ENCODE assay signal across 28 cellular contexts in genomic region chr3:112003321-112004080, GRCh38. TPM values are rescaled to one million over a fixed set of nuclear protein-coding genes. Genes with fewer than 3 reads are reported as not detected.
DNase-seq lines count a peak whose midpoint lies in the region; ATAC-seq and TF ChIP-seq lines count a peak whose summit lies in the region.
"Had no signal": no experiment of that assay in that cellular context is flagged by ENCODE, and none has a peak within 500 bp of the region (broad histone marks: within the 10 kb centered on the region; RNA-seq: fewer than 3 reads in every experiment).

No MANE protein-coding gene starts in this region.

- no peaks in the 10 kb centered on the region for H3K36me3 ChIP-seq in CD8-positive, alpha-beta memory T cell (ENCODE audit: insufficient read depth, low read length)
- H3K36me3 ChIP-seq: heart right ventricle, Peyer's patch, SJSA1, upper lobe of right lung had no signal

- TF ChIP-seq CTCF in nephron progenitor cell (IDR thresholded peaks at IDR 0.05), result no peak

- H3K27me3 ChIP-seq in CD8-positive, alpha-beta memory T cell (ENCODE audit: insufficient read depth, low read length, poor library complexity, severe bottlenecking), result no peaks in the 10 kb centered on the region
- H3K27me3 ChIP-seq: Peyer's patch, SJSA1 had no signal

- CTCF ChIA-PET in activated CD4-positive, alpha-beta T cell treated with anti-CD3 and anti-CD28 coated beads for 36 hours (lab: Charles Lee), result interaction anchor here (0.9 to 21.0 kb wide), 6 partner anchors 7 to 334 kb away, joined by 3 to 515 read pairs (median 8); partner anchors contain the start of genes ABHD10 and TAGLN3
- CTCF ChIA-PET in CD8-positive, alpha-beta memory T cell (lab: Charles Lee), result interaction anchor here (1.0 to 10.3 kb wide), 5 partner anchors 10 to 286 kb away, joined by 3 to 50 read pairs (median 5); no protein-coding TSS in a partner anchor

- intact Hi-C loops in activated CD4-positive, alpha-beta T cell treated with anti-CD3 and anti-CD28 coated beads for 36 hours (cut with DNase I, micrococcal nuclease), result no loop called here

- peaks cover 15% of the 10 kb centered on the region for H3K4me1 ChIP-seq in CD8-positive, alpha-beta memory T cell (ENCODE audit: insufficient read depth, low read length)

- H3K4me3 ChIP-seq in CD8-positive, alpha-beta memory T cell (ENCODE audit: low read length), result no peak overlapping the region
- H3K4me3 ChIP-seq: heart right ventricle, Peyer's patch, SJSA1, smooth muscle cell, upper lobe of right lung had no signal

- peaks cover 60% of the 10 kb centered on the region for H3K4me1 Mint-ChIP-seq in activated CD4-positive, alpha-beta T cell treated with anti-CD3 and anti-CD28 coated beads for 36 hours
- peaks cover 22 to 25% (median 22%) of the 10 kb centered on the region in 3 donors for H3K4me1 Mint-ChIP-seq in CD8-positive, alpha-beta memory T cell
- H3K4me1 Mint-ChIP-seq in activated naive CD8-positive, alpha-beta T cell treated with anti-CD3 and anti-CD28 coated beads, Interleukin-2, amount 50 U/mL, for 24 hours, result peaks cover 67% of the 10 kb centered on the region
- H3K4me1 Mint-ChIP-seq in nephron progenitor cell, result peaks cover 66% of the 10 kb centered on the region

- POLR2A ChIA-PET in activated CD4-positive, alpha-beta T cell treated with anti-CD3 and anti-CD28 coated beads for 36 hours (lab: Charles Lee), result interaction anchor here (0.6 to 1.1 kb wide), 3 partner anchors 9 to 25 kb away, joined by 3 to 4 read pairs (median 3); partner anchors contain the start of gene ABHD10
- POLR2A ChIA-PET in CD8-positive, alpha-beta memory T cell (lab: Charles Lee), result no interaction called here

- H3K27me3 Mint-ChIP-seq in activated CD4-positive, alpha-beta T cell treated with anti-CD3 and anti-CD28 coated beads for 36 hours, result no peaks in the 10 kb centered on the region
- peaks cover 0 to 5% of the 10 kb centered on the region in 2 donors for H3K27me3 Mint-ChIP-seq in CD8-positive, alpha-beta memory T cell
- H3K27me3 Mint-ChIP-seq in activated naive CD8-positive, alpha-beta T cell treated with anti-CD3 and anti-CD28 coated beads, Interleukin-2, amount 50 U/mL, for 24 hours, result no peaks in the 10 kb centered on the region
- H3K27me3 Mint-ChIP-seq in nephron progenitor cell (ENCODE audit: low read depth, poor library complexity), result peaks cover 2% of the 10 kb centered on the region

- H3K9me3 Mint-ChIP-seq in activated CD4-positive, alpha-beta T cell treated with anti-CD3 and anti-CD28 coated beads for 36 hours (ENCODE audit: low read depth), result no peaks in the 10 kb centered on the region
- no peaks in the 10 kb centered on the region for H3K9me3 Mint-ChIP-seq in CD8-positive, alpha-beta memory T cell
- H3K9me3 Mint-ChIP-seq in activated naive CD8-positive, alpha-beta T cell treated with anti-CD3 and anti-CD28 coated beads, Interleukin-2, amount 50 U/mL, for 24 hours, result no peaks in the 10 kb centered on the region
- H3K9me3 Mint-ChIP-seq in nephron progenitor cell, result no peaks in the 10 kb centered on the region
- H3K9me3 Mint-ChIP-seq: mesothelial cell of epicardium, nephron had no signal

- H3K36me3 Mint-ChIP-seq in activated CD4-positive, alpha-beta T cell treated with anti-CD3 and anti-CD28 coated beads for 36 hours (ENCODE audit: low read depth), result peaks cover 3% of the 10 kb centered on the region
- H3K36me3 Mint-ChIP-seq in CD8-positive, alpha-beta memory T cell, result no peaks in the 10 kb centered on the region
- H3K36me3 Mint-ChIP-seq in activated naive CD8-positive, alpha-beta T cell treated with anti-CD3 and anti-CD28 coated beads, Interleukin-2, amount 50 U/mL, for 24 hours (ENCODE audit: low read depth), result peaks cover 2% of the 10 kb centered on the region
- peaks cover 44% of the 10 kb centered on the region for H3K36me3 Mint-ChIP-seq in nephron progenitor cell (ENCODE audit: low read depth)
- H3K36me3 Mint-ChIP-seq: mesothelial cell of epicardium had no signal

- ATAC-seq in activated CD4-positive, alpha-beta T cell treated with anti-CD3 and anti-CD28 coated beads for 36 hours, result no peak
- ATAC-seq in activated naive CD8-positive, alpha-beta T cell treated with anti-CD3 and anti-CD28 coated beads, Interleukin-2, amount 50 U/mL, for 24 hours, result no peak
- ATAC-seq: heart right ventricle, left lobe of liver, upper lobe of right lung had no signal

- H3K9me3 ChIP-seq in CD8-positive, alpha-beta memory T cell (ENCODE audit: low read length), result no peaks in the 10 kb centered on the region
- H3K9me3 ChIP-seq: heart right ventricle, Peyer's patch, SJSA1, upper lobe of right lung had no signal

- H3K27ac Mint-ChIP-seq in activated CD4-positive, alpha-beta T cell treated with anti-CD3 and anti-CD28 coated beads for 36 hours, result peak overlapping the region; percentile 79
- H3K27ac Mint-ChIP-seq in CD8-positive, alpha-beta memory T cell, result peak overlapping the region in 6 of 8 donors; percentile 4 to 57 (median 28)
- peak overlapping the region; percentile 87 for H3K27ac Mint-ChIP-seq in activated naive CD8-positive, alpha-beta T cell treated with anti-CD3 and anti-CD28 coated beads, Interleukin-2, amount 50 U/mL, for 24 hours
- H3K27ac Mint-ChIP-seq in nephron progenitor cell, result peak overlapping the region; percentile 11
- H3K27ac Mint-ChIP-seq: mesothelial cell of epicardium, nephron had no signal

- peak overlapping the region; percentile 33 for H3K4me3 Mint-ChIP-seq in activated CD4-positive, alpha-beta T cell treated with anti-CD3 and anti-CD28 coated beads for 36 hours
- H3K4me3 Mint-ChIP-seq in CD8-positive, alpha-beta memory T cell, result no peak overlapping the region
- no peak overlapping the region for H3K4me3 Mint-ChIP-seq in activated naive CD8-positive, alpha-beta T cell treated with anti-CD3 and anti-CD28 coated beads, Interleukin-2, amount 50 U/mL, for 24 hours
- H3K4me3 Mint-ChIP-seq in nephron progenitor cell, result peak overlapping the region; percentile 3
- H3K4me3 Mint-ChIP-seq: mesothelial cell of epicardium, nephron had no signal

- no peak overlapping the region for H3K27ac ChIP-seq in CD8-positive, alpha-beta memory T cell (ENCODE audit: low read depth, low read length)
- H3K27ac ChIP-seq: heart right ventricle, Peyer's patch, SJSA1, upper lobe of right lung had no signal

- DNase-seq in activated CD4-positive, alpha-beta T cell treated with anti-CD3 and anti-CD28 coated beads for 36 hours, result no peak
- DNase-seq in activated CD4-positive, alpha-beta T cell treated with anti-CD3 and anti-CD28 coated beads for 1 hour, result no peak
- DNase-seq in CD8-positive, alpha-beta memory T cell, result no peak
- no peak for DNase-seq in activated naive CD8-positive, alpha-beta T cell treated with anti-CD3 and anti-CD28 coated beads, Interleukin-2, amount 50 U/mL, for 24 hours
- DNase-seq in nephron progenitor cell (no peak), NCI-H524 treated with DMSO at 0.1 percent for 48 hours (lab: John Stamatoyannopoulos, UW) (no peak), NCI-H2029 treated with DMSO at 0.1 percent for 48 hours (lab: John Stamatoyannopoulos, UW) (no peak), GOT3 (lab: John Stamatoyannopoulos, UW) (no peak)
- DNase-seq: 8988T; activated naive CD4-positive, alpha-beta T cell treated with anti-CD3 and anti-CD28 coated beads, Interleukin-2, amount 50 U/mL, for 16 hours; AML-193; COR-L47; cortex of kidney; DND-41; heart right ventricle; Karpas-422; NCI-H187 treated with DMSO at 0.1 percent for 48 hours; NCI-H446 treated with DMSO at 0.1 percent for 48 hours; Peyer's patch; stimulated activated CD4-positive, alpha-beta T cell treated with anti-CD3 and anti-CD28 coated beads, Interleukin-2, amount 100 ng/mL, for 48 hours; T1000; upper lobe of right lung had no signal

RNA-seq across cellular contexts. Expression of gene TAGLN3, which starts 4.8 kb away (rescaled TPM):
- 1 to 10 TPM; 3.2 to 3.5 TPM for total RNA-seq in activated CD4-positive, alpha-beta T cell treated with anti-CD3 and anti-CD28 coated beads for 36 hours
- total RNA-seq in CD8-positive, alpha-beta memory T cell, result not detected
- not detected for polyA plus RNA-seq in CD8-positive, alpha-beta memory T cell
- total RNA-seq: H4, left lobe of liver, SJSA1, upper lobe of right lung had no signal

RNA-seq across cellular contexts. Expression of gene ABHD10, which starts 24.7 kb away (rescaled TPM):
- total RNA-seq in activated CD4-positive, alpha-beta T cell treated with anti-CD3 and anti-CD28 coated beads for 36 hours, result 10 to 100 TPM; 58.7 to 64.1 TPM
- total RNA-seq in CD8-positive, alpha-beta memory T cell, result 10 to 100 TPM; 43.1 to 44.1 TPM
- polyA plus RNA-seq in CD8-positive, alpha-beta memory T cell, result 30.6 TPM

RNA-seq across cellular contexts. Expression of gene TMPRSS7, which starts 31.0 kb away (rescaled TPM):
- not detected for total RNA-seq in activated CD4-positive, alpha-beta T cell treated with anti-CD3 and anti-CD28 coated beads for 36 hours
- total RNA-seq in CD8-positive, alpha-beta memory T cell, result not detected
- polyA plus RNA-seq in CD8-positive, alpha-beta memory T cell, result not detected
- total RNA-seq: heart right ventricle, left lobe of liver, mesothelial cell of epicardium, Peyer's patch, SJSA1, smooth muscle cell had no signal
- polyA plus RNA-seq: heart right ventricle, smooth muscle cell had no signal

Comparison
In these comparisons a context has a peak if more than half of its experiments do, and no peak if none do; other contexts are left out.
1. H3K27ac Mint-ChIP-seq: peak in every context shown above with its lines; median percentile 87 in activated naive CD8-positive, alpha-beta T cell treated with anti-CD3 and anti-CD28 coated beads, Interleukin-2, amount 50 U/mL, for 24 hours; 79 in activated CD4-positive, alpha-beta T cell treated with anti-CD3 and anti-CD28 coated beads for 36 hours; 28 in CD8-positive, alpha-beta memory T cell; 11 in nephron progenitor cell.
2. H3K4me3 Mint-ChIP-seq: peak in activated CD4-positive, alpha-beta T cell treated with anti-CD3 and anti-CD28 coated beads for 36 hours (single experiment) and nephron progenitor cell (single experiment); none in CD8-positive, alpha-beta memory T cell (0 of 7) and activated naive CD8-positive, alpha-beta T cell treated with anti-CD3 and anti-CD28 coated beads, Interleukin-2, amount 50 U/mL, for 24 hours (single experiment).